In the genomic region with DNA sequence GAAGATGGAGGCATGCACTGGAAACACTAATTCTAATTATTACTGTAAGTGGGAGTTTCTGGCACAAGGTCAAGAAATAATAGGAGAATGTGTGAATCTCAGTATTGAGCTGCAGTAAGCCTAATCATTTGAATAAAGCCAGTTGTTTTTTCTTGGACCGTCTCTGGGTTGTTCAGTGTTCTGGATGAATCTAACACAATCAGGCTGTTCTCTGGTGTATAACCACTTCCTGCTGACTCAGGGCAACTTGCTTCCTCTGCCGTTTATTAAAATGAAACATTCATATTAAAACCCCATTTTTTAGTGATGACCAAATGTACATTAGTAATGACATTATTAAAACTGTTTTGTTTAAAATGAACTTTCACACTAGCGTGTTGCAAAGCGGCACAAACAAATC, we compare ENCODE assay signal across 1 cellular context.
TF ChIP-seq lines count a peak whose summit lies in the region.

No MANE protein-coding gene starts in this region.

TF ChIP-seq in GM23338, 12 proteins besides CTCF, POLR2A, EP300 and RAD21 (continued from another document):
- TF ChIP-seq, protein P1, sequence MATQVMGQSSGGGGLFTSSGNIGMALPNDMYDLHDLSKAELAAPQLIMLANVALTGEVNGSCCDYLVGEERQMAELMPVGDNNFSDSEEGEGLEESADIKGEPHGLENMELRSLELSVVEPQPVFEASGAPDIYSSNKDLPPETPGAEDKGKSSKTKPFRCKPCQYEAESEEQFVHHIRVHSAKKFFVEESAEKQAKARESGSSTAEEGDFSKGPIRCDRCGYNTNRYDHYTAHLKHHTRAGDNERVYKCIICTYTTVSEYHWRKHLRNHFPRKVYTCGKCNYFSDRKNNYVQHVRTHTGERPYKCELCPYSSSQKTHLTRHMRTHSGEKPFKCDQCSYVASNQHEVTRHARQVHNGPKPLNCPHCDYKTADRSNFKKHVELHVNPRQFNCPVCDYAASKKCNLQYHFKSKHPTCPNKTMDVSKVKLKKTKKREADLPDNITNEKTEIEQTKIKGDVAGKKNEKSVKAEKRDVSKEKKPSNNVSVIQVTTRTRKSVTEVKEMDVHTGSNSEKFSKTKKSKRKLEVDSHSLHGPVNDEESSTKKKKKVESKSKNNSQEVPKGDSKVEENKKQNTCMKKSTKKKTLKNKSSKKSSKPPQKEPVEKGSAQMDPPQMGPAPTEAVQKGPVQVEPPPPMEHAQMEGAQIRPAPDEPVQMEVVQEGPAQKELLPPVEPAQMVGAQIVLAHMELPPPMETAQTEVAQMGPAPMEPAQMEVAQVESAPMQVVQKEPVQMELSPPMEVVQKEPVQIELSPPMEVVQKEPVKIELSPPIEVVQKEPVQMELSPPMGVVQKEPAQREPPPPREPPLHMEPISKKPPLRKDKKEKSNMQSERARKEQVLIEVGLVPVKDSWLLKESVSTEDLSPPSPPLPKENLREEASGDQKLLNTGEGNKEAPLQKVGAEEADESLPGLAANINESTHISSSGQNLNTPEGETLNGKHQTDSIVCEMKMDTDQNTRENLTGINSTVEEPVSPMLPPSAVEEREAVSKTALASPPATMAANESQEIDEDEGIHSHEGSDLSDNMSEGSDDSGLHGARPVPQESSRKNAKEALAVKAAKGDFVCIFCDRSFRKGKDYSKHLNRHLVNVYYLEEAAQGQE (IDR thresholded peaks at IDR 0.05; ENCODE audit: unreplicated experiment) = no peak
- no peak for TF ChIP-seq ZNF114 (CRISPR knock-in tag; IDR thresholded peaks at IDR 0.05)
- no peak for TF ChIP-seq JUNB (IDR thresholded peaks at IDR 0.05; ENCODE audit: unreplicated experiment)
- TF ChIP-seq EZH2 (IDR thresholded peaks at IDR 0.05; ENCODE audit: low read depth, unreplicated experiment) = no peak
- TF ChIP-seq ZNF331 (CRISPR knock-in tag; IDR thresholded peaks at IDR 0.05; ENCODE audit: low read depth) = no peak
- no peak for TF ChIP-seq POLR2AphosphoS5 (IDR thresholded peaks at IDR 0.05; ENCODE audit: low read depth)
- no peak for TF ChIP-seq NANOG (IDR thresholded peaks at IDR 0.05; ENCODE audit: borderline replicate concordance)
TF ChIP-seq in GM23338: peak in this region for 0.
